ENCODE assay signal across 2 cellular contexts in the genomic region with DNA sequence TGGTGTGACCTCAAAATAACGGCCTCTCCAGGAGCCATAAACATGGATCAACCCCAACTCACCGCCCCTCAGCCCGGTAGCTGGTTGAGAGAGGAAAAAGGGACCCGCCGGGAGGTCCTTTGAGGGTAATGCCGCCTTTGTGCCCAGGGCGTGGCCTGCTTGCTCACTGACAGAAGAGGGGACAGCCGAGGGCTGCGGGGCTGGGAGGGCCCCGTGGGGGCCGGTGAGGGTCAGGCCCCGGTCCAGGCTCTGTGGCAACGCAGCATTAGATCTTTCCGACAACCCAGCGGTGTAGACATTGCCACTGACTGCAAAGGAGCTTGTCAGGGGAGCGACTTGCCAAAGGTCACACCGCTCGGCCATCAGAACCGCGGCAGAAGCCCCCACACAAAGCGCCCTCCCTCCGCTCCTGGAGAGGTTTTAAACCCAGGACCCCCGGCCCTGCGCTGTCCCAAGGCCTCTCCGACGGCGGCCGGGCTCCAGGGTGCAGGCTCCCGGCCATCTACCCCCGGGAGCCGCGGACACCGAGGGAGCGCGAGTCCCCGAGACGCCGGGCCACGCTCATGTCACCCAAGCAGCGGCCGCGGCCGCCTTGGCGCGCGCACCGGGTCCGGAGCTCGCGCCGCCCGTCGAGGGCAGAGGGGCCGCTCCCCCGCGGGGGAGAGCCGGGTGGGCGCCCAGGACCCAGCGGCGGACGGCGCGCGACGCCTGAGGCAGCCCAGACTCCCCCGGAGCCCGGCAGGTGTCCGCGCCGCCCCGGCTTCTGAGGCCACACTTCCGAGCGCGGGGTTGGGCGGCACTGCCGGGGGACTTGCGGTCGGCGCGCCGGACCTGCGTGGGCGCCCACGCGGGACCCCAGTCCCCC.
TF ChIP-seq lines count a peak whose summit lies in the region.

No MANE protein-coding gene starts in this region.

TF ChIP-seq in K562, 482 proteins besides CTCF, POLR2A, EP300 and RAD21 (continued from another document):
- TF ChIP-seq DLX4 (CRISPR knock-in tag; IDR thresholded peaks at IDR 0.05): no peak
- peak; percentile 56; the same call in 1 of the 2 replicates for TF ChIP-seq L3MBTL2 (IDR thresholded peaks at IDR 0.05)
- no peak for TF ChIP-seq ZNF609 (CRISPR knock-in tag; IDR thresholded peaks at IDR 0.05; ENCODE audit: borderline replicate concordance)
- TF ChIP-seq RUNX1 (IDR thresholded peaks at IDR 0.05; ENCODE audit: low read depth): no peak
TF ChIP-seq in K562: peak in this region for 12.

TF ChIP-seq in HepG2, 621 proteins besides CTCF, POLR2A, EP300 and RAD21 (continued from another document and continues in another):
- TF ChIP-seq SP140L (CRISPR knock-in tag; IDR thresholded peaks at IDR 0.05; ENCODE audit: borderline replicate concordance) (peak; percentile 43; the same call in 1 of the 2 replicates), HNRNPLL (IDR thresholded peaks at IDR 0.05; ENCODE audit: low read depth, low read length, poor library complexity, severe bottlenecking) (peak; percentile 43), CBX1 (IDR thresholded peaks at IDR 0.05; ENCODE audit: low read depth) (no peak), ZMYM3 (CRISPR knock-in tag; IDR thresholded peaks at IDR 0.05) (no peak), HDAC1 (CRISPR knock-in tag; IDR thresholded peaks at IDR 0.05) (peak; percentile 46; the same call in 1 of the 2 replicates), ZNF234 (CRISPR knock-in tag; conservative IDR thresholded peaks at IDR 0.05) (0 out of 2 replicates have a peak, but pooled peaks have one; percentile 64), HMG20B (CRISPR knock-in tag; conservative IDR thresholded peaks at IDR 0.05) (0 out of 2 replicates have a peak, but pooled peaks have one; percentile 36), TFE3 (CRISPR knock-in tag; IDR thresholded peaks at IDR 0.05) (peak; percentile 51; the same call in 1 of the 2 replicates), BRCA1 (CRISPR knock-in tag; IDR thresholded peaks at IDR 0.05) (no peak), ZNF160 (CRISPR knock-in tag; IDR thresholded peaks at IDR 0.05) (no peak), GTF2F1 (IDR thresholded peaks at IDR 0.05; ENCODE audit: low read length) (no peak), HNRNPUL1 (IDR thresholded peaks at IDR 0.05; ENCODE audit: low read depth, low read length) (no peak), ZNF138 (CRISPR knock-in tag; IDR thresholded peaks at IDR 0.05; ENCODE audit: low read depth) (no peak), ZNF674 (CRISPR knock-in tag; IDR thresholded peaks at IDR 0.05; ENCODE audit: low read depth) (0 out of 2 replicates have a peak, but pooled peaks have one; percentile 12), ZNF570 (CRISPR knock-in tag; IDR thresholded peaks at IDR 0.05; ENCODE audit: borderline replicate concordance) (no peak), ZBTB43 (CRISPR knock-in tag; conservative IDR thresholded peaks at IDR 0.05) (no peak), NFE2L1 (CRISPR knock-in tag; IDR thresholded peaks at IDR 0.05; ENCODE audit: borderline replicate concordance) (no peak), GPBP1L1 (CRISPR knock-in tag; IDR thresholded peaks at IDR 0.05) (no peak), SRF (IDR thresholded peaks at IDR 0.05; ENCODE audit: low read depth, low read length) (no peak), ZNF747 (CRISPR knock-in tag; IDR thresholded peaks at IDR 0.05; ENCODE audit: borderline replicate concordance) (peak; percentile 52; the same call in 1 of the 2 replicates), YEATS2 (CRISPR knock-in tag; IDR thresholded peaks at IDR 0.05; ENCODE audit: borderline replicate concordance) (no peak; the same call in 1 of the 2 replicates), CBFB (CRISPR knock-in tag; IDR thresholded peaks at IDR 0.05) (no peak; the same call in 1 of the 2 replicates), HINFP (CRISPR knock-in tag; IDR thresholded peaks at IDR 0.05; ENCODE audit: low read depth) (peak; percentile 43; the same call in 1 of the 2 replicates), KLF13 (CRISPR knock-in tag; IDR thresholded peaks at IDR 0.05) (no peak), ZNF3 (CRISPR knock-in tag; IDR thresholded peaks at IDR 0.05) (no peak; the same call in 1 of the 2 replicates), ZBTB37 (CRISPR knock-in tag; IDR thresholded peaks at IDR 0.05) (no peak), KAT7 (CRISPR knock-in tag; IDR thresholded peaks at IDR 0.05; ENCODE audit: borderline replicate concordance) (no peak), THAP9 (CRISPR knock-in tag; IDR thresholded peaks at IDR 0.05; ENCODE audit: borderline replicate concordance) (no peak), ZNF263 (CRISPR knock-in tag; IDR thresholded peaks at IDR 0.05) (no peak), FOXO4 (CRISPR knock-in tag; conservative IDR thresholded peaks at IDR 0.05) (no peak), GATA4 (IDR thresholded peaks at IDR 0.05; ENCODE audit: borderline replicate concordance, low read depth) (0 out of 2 replicates have a peak, but pooled peaks have one; percentile 17), ZFP37 (CRISPR knock-in tag; IDR thresholded peaks at IDR 0.05; ENCODE audit: borderline replicate concordance) (no peak), FOXC1 (CRISPR knock-in tag; IDR thresholded peaks at IDR 0.05; ENCODE audit: borderline replicate concordance) (no peak)
- TF ChIP-seq, protein P1, sequence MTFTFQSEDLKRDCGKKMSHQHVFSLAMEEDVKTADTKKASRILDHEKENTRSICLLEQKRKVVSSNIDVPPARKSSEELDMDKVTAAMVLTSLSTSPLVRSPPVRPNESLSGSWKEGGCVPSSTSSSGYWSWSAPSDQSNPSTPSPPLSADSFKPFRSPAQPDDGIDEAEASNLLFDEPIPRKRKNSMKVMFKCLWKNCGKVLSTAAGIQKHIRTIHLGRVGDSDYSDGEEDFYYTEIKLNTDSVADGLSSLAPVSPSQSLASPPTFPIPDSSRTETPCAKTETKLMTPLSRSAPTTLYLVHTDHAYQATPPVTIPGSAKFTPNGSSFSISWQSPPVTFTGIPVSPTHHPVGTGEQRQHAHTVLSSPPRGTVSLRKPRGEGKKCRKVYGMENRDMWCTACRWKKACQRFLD (CRISPR knock-in tag; IDR thresholded peaks at IDR 0.05; ENCODE audit: borderline replicate concordance): 0 out of 2 replicates have a peak, but pooled peaks have one; percentile 60
- TF ChIP-seq, protein P2, sequence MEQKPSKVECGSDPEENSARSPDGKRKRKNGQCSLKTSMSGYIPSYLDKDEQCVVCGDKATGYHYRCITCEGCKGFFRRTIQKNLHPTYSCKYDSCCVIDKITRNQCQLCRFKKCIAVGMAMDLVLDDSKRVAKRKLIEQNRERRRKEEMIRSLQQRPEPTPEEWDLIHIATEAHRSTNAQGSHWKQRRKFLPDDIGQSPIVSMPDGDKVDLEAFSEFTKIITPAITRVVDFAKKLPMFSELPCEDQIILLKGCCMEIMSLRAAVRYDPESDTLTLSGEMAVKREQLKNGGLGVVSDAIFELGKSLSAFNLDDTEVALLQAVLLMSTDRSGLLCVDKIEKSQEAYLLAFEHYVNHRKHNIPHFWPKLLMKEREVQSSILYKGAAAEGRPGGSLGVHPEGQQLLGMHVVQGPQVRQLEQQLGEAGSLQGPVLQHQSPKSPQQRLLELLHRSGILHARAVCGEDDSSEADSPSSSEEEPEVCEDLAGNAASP (CRISPR knock-in tag; IDR thresholded peaks at IDR 0.05; ENCODE audit: borderline replicate concordance): peak; percentile 82; the same call in 1 of the 2 replicates
- TF ChIP-seq, protein P3, sequence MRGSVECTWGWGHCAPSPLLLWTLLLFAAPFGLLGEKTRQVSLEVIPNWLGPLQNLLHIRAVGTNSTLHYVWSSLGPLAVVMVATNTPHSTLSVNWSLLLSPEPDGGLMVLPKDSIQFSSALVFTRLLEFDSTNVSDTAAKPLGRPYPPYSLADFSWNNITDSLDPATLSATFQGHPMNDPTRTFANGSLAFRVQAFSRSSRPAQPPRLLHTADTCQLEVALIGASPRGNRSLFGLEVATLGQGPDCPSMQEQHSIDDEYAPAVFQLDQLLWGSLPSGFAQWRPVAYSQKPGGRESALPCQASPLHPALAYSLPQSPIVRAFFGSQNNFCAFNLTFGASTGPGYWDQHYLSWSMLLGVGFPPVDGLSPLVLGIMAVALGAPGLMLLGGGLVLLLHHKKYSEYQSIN (CRISPR knock-in tag; IDR thresholded peaks at IDR 0.05; ENCODE audit: borderline replicate concordance): no peak
- TF ChIP-seq, protein P4, sequence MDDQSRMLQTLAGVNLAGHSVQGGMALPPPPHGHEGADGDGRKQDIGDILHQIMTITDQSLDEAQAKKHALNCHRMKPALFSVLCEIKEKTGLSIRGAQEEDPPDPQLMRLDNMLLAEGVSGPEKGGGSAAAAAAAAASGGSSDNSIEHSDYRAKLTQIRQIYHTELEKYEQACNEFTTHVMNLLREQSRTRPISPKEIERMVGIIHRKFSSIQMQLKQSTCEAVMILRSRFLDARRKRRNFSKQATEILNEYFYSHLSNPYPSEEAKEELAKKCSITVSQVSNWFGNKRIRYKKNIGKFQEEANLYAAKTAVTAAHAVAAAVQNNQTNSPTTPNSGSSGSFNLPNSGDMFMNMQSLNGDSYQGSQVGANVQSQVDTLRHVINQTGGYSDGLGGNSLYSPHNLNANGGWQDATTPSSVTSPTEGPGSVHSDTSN (CRISPR knock-in tag; IDR thresholded peaks at IDR 0.05; ENCODE audit: borderline replicate concordance): no peak
